ENCODE assay signal across 8 cellular contexts in the genomic region with DNA sequence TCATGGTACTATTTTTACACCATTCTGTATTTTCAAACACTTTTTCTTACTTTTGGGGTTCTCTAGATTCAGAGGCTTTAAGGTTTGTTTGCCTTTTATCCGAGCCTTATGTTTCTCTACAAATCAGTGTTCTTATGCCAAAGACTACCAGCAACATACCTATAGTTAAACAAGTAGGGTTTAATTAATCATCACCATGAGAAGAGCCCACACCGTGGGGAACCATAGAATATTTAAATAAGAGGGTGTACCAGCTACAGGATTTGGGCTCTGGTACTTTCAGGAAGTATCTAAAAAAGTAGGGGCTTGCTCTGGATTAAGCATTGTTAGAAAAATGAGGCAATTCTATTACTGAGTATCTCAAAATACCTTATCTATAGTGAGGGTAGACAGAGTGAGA. TPM values are rescaled to one million over a fixed set of nuclear protein-coding genes. Genes with fewer than 3 reads are reported as not detected.
"Had no signal": no experiment of that assay in that cellular context is flagged by ENCODE, and none has a peak within 500 bp of the region (broad histone marks: within the 10 kb centered on the region; RNA-seq: fewer than 3 reads in every experiment).

No MANE protein-coding gene starts in this region.

- H2AFZ ChIP-seq: GM23248 had no signal

- H3K9ac ChIP-seq: GM23248 had no signal

- DNase-seq: GM23248, H9, HCEC 1CT, IMR-90, KG1 had no signal

- H3K4me3 Mint-ChIP-seq: H9 had no signal

- ATAC-seq: K562 had no signal

- H3K4me3 ChIP-seq: GM23248, K562 had no signal

- H3K27ac ChIP-seq: GM23248 had no signal

RNA-seq across cellular contexts. Expression of gene TMEM225, which starts 25.7 kb away (rescaled TPM):
- total RNA-seq: GM23248, H1, H9, HT-29, IMR-90, K562 had no signal
- polyA plus RNA-seq: GM23248, H1, IMR-90, K562 had no signal

RNA-seq across cellular contexts. Expression of gene OR8D4, which starts 42.2 kb away (rescaled TPM):
- total RNA-seq: GM23248, H1, H9, HT-29, IMR-90, K562 had no signal
- polyA plus RNA-seq: GM23248, H1, IMR-90, K562 had no signal

RNA-seq across cellular contexts. Expression of gene OR6M1, which starts 53.6 kb away (rescaled TPM):
- total RNA-seq: GM23248, H1, H9, HT-29, IMR-90, K562 had no signal
- polyA plus RNA-seq: GM23248, H1, IMR-90, K562 had no signal
